35 cellular contexts compared by ENCODE assay signal in the genomic region with DNA sequence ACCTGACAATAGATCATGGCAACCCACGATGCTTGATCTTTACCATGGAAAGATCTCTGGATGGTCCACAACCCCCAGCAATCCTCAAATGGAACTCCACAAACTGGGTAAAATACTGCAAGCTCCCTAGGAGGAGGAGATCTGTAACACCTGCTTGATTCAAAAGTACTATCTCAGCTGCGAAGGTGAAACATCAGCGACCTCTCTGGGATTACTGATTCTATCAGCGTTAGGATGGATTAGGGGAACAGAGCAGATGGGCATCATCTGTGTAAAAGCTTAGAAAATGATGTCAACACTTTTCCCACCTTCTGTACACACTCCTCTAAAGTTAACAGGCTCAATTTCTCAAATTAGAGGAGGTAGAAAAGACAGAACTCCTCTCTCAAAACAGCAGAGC. TPM values are rescaled to one million over a fixed set of nuclear protein-coding genes. Genes with fewer than 3 reads are reported as not detected.
"Had no signal": no experiment of that assay in that cellular context is flagged by ENCODE, and none has a peak within 500 bp of the region (broad histone marks: within the 10 kb centered on the region; RNA-seq: fewer than 3 reads in every experiment).

No MANE protein-coding gene starts in this region.

- H3K9me3 Mint-ChIP-seq: activated CD8-positive, alpha-beta T cell treated with anti-CD3 and anti-CD28 coated beads for 36 hours; activated naive CD4-positive, alpha-beta T cell treated with anti-CD3 and anti-CD28 coated beads, Interleukin-2, amount 10 ng/mL, durations not matched to agents 7 days and 5 days; activated naive CD8-positive, alpha-beta T cell treated with anti-CD3 and anti-CD28 coated beads, Interleukin-2, amount 10 ng/mL, durations not matched to agents 7 days and 5 days; activated T-cell treated with anti-CD3 and anti-CD28 coated beads, Interleukin-2, amount 50 U/mL, for 4 hours; activated T-helper 1 cell treated with anti-CD3 and anti-CD28 coated beads, Interleukin-12 subunit alpha, Interleukin-12 subunit beta, Interleukin-2, Interleukin-4 antibody, amounts not matched to agents 30 ng/mL and 10 ng/mL and 1 ng/mL, durations not matched to agents 14 hours and 24 hours and 36 hours; activated T-helper 2 cell treated with anti-CD3 and anti-CD28 coated beads, Interferon-gamma antibody, Interleukin-2, Interleukin-4, amounts not matched to agents 10 μg/mL and 5 μg/mL and 100 μg/mL, durations not matched to agents 14 hours and 24 hours and 36 hours; effector memory CD8-positive, alpha-beta T cell; T-helper 2 cell treated with Interferon-gamma antibody and Interleukin-4, amounts not matched to agents 5 μg/mL and 100 μg/mL, for 36 hours had no signal

- H3K27me3 Mint-ChIP-seq: activated CD4-positive, alpha-beta T cell treated with anti-CD3 and anti-CD28 coated beads for 36 hours; activated CD8-positive, alpha-beta T cell treated with anti-CD3 and anti-CD28 coated beads for 36 hours; activated naive CD4-positive, alpha-beta T cell treated with anti-CD3 and anti-CD28 coated beads, Interleukin-2, amount 10 ng/mL, durations not matched to agents 7 days and 5 days; activated naive CD8-positive, alpha-beta T cell treated with anti-CD3 and anti-CD28 coated beads, Interleukin-2, amount 10 ng/mL, durations not matched to agents 7 days and 5 days; effector memory CD8-positive, alpha-beta T cell; T-helper 17 cell had no signal

- H3K36me3 Mint-ChIP-seq: activated naive CD4-positive, alpha-beta T cell treated with anti-CD3 and anti-CD28 coated beads, Interleukin-2, amount 10 ng/mL, durations not matched to agents 7 days and 5 days; activated naive CD4-positive, alpha-beta T cell treated with anti-CD3 and anti-CD28 coated beads, Interleukin-2, amount 50 U/mL, for 72 hours; activated naive CD8-positive, alpha-beta T cell treated with anti-CD3 and anti-CD28 coated beads, Interleukin-2, amount 10 ng/mL, durations not matched to agents 7 days and 5 days; brain had no signal

- H3K27ac Mint-ChIP-seq: activated CD4-positive, alpha-beta T cell treated with anti-CD3 and anti-CD28 coated beads for 36 hours; activated CD8-positive, alpha-beta T cell treated with anti-CD3 and anti-CD28 coated beads for 36 hours; activated naive CD4-positive, alpha-beta T cell treated with anti-CD3 and anti-CD28 coated beads, Interleukin-2, amount 10 ng/mL, durations not matched to agents 7 days and 5 days; activated naive CD4-positive, alpha-beta T cell treated with anti-CD3 and anti-CD28 coated beads, Interleukin-2, amount 50 U/mL, for 72 hours; activated naive CD8-positive, alpha-beta T cell treated with anti-CD3 and anti-CD28 coated beads, Interleukin-2, amount 10 ng/mL, durations not matched to agents 7 days and 5 days; activated T-helper 1 cell treated with anti-CD3 and anti-CD28 coated beads, Interleukin-12 subunit alpha, Interleukin-12 subunit beta, Interleukin-2, Interleukin-4 antibody, amounts not matched to agents 30 ng/mL and 10 ng/mL and 1 ng/mL, durations not matched to agents 14 hours and 24 hours and 36 hours; activated T-helper 2 cell treated with anti-CD3 and anti-CD28 coated beads, Interferon-gamma antibody, Interleukin-2, Interleukin-4, amounts not matched to agents 10 μg/mL and 5 μg/mL and 100 μg/mL, durations not matched to agents 14 hours and 24 hours and 36 hours; brain; effector memory CD8-positive, alpha-beta T cell; T-helper 17 cell; T-helper 2 cell treated with Interferon-gamma antibody and Interleukin-4, amounts not matched to agents 5 μg/mL and 100 μg/mL, for 36 hours had no signal

- H3K4me3 Mint-ChIP-seq: activated CD4-positive, alpha-beta T cell treated with anti-CD3 and anti-CD28 coated beads for 36 hours; activated CD8-positive, alpha-beta T cell treated with anti-CD3 and anti-CD28 coated beads for 36 hours; activated naive CD4-positive, alpha-beta T cell treated with anti-CD3 and anti-CD28 coated beads, Interleukin-2, amount 10 ng/mL, durations not matched to agents 7 days and 5 days; activated naive CD8-positive, alpha-beta T cell treated with anti-CD3 and anti-CD28 coated beads, Interleukin-2, amount 10 ng/mL, durations not matched to agents 7 days and 5 days; activated T-cell treated with anti-CD3 and anti-CD28 coated beads, Interleukin-2, amount 50 U/mL, for 4 hours; activated T-helper 1 cell treated with anti-CD3 and anti-CD28 coated beads, Interleukin-12 subunit alpha, Interleukin-12 subunit beta, Interleukin-2, Interleukin-4 antibody, amounts not matched to agents 30 ng/mL and 10 ng/mL and 1 ng/mL, durations not matched to agents 14 hours and 24 hours and 36 hours; effector memory CD8-positive, alpha-beta T cell; T-helper 17 cell; T-helper 2 cell treated with Interferon-gamma antibody and Interleukin-4, amounts not matched to agents 5 μg/mL and 100 μg/mL, for 36 hours had no signal

- H3K4me1 Mint-ChIP-seq: activated CD4-positive, alpha-beta T cell treated with anti-CD3 and anti-CD28 coated beads for 36 hours; activated naive CD4-positive, alpha-beta T cell treated with anti-CD3 and anti-CD28 coated beads, Interleukin-2, amount 10 ng/mL, durations not matched to agents 7 days and 5 days; activated naive CD8-positive, alpha-beta T cell treated with anti-CD3 and anti-CD28 coated beads, Interleukin-2, amount 10 ng/mL, durations not matched to agents 7 days and 5 days; brain; T-helper 17 cell had no signal

- H3K4me3 ChIP-seq: ascending aorta, breast epithelium, cardiac muscle cell, esophagus muscularis mucosa, gastrocnemius medialis, heart left ventricle had no signal

- H3K27me3 ChIP-seq: ascending aorta, cardiac muscle cell, foreskin keratinocyte, gastrocnemius medialis had no signal

- H3K36me3 ChIP-seq: ascending aorta, breast epithelium, cardiac muscle cell, esophagus muscularis mucosa, gastrocnemius medialis, heart left ventricle had no signal

- H3K9me3 ChIP-seq: ascending aorta, breast epithelium, esophagus muscularis mucosa, gastrocnemius medialis, heart left ventricle had no signal

- DNase-seq: activated CD4-positive, alpha-beta T cell treated with anti-CD3 and anti-CD28 coated beads for 36 hours; activated CD4-positive, alpha-beta T cell treated with anti-CD3 and anti-CD28 coated beads, Interleukin-2, amount 50 U/mL, for 1 hour; activated CD4-positive, alpha-beta T cell treated with anti-CD3 and anti-CD28 coated beads, Interleukin-2, amount 50 U/mL, for 48 hours; activated CD4-positive, CD25-positive, alpha-beta regulatory T cell; activated CD4-positive, CD25-positive, alpha-beta regulatory T cell treated with anti-CD3 and anti-CD28 coated beads, Interleukin-2, amount 50 U/mL, for 72 hours; activated CD8-positive, alpha-beta memory T cell treated with anti-CD3 and anti-CD28 coated beads for 24 hours; activated CD8-positive, alpha-beta T cell treated with anti-CD3 and anti-CD28 coated beads for 36 hours; activated effector memory CD4-positive, alpha-beta T cell treated with anti-CD3 and anti-CD28 coated beads, Interleukin-2, amount 50 U/mL, for 16 hours; activated naive CD4-positive, alpha-beta T cell; activated naive CD4-positive, alpha-beta T cell treated with anti-CD3 and anti-CD28 coated beads, Interleukin-2, amount 10 ng/mL, durations not matched to agents 7 days and 5 days; activated naive CD8-positive, alpha-beta T cell treated with anti-CD3 and anti-CD28 coated beads, Interleukin-2, amount 10 ng/mL, durations not matched to agents 7 days and 5 days; activated T-cell treated with anti-CD3 and anti-CD28 coated beads, Interleukin-2, amount 50 U/mL, for 4 hours; central memory CD4-positive, alpha-beta T cell; cerebellar nuclear complex; cortex of kidney; dermis blood vessel endothelial cell; effector CD4-positive, alpha-beta T cell; effector memory CD8-positive, alpha-beta T cell; erythroblast; foreskin keratinocyte; gastrocnemius medialis; glutamatergic neuron; heart left ventricle; hypothalamus; T-helper 17 cell; T1000 had no signal

RNA-seq across cellular contexts. Expression of a gene that starts 31.5 kb away (rescaled TPM):
- total RNA-seq: activated CD4-positive, alpha-beta T cell treated with anti-CD3 and anti-CD28 coated beads for 36 hours; activated CD8-positive, alpha-beta T cell treated with anti-CD3 and anti-CD28 coated beads for 36 hours; activated naive CD4-positive, alpha-beta T cell treated with anti-CD3 and anti-CD28 coated beads, Interleukin-2, amount 50 U/mL, for 72 hours; activated naive CD8-positive, alpha-beta T cell treated with anti-CD3 and anti-CD28 coated beads, Interleukin-2, amount 10 ng/mL, durations not matched to agents 7 days and 5 days; activated T-cell treated with anti-CD3 and anti-CD28 coated beads, Interleukin-2, amount 50 U/mL, for 4 hours; activated T-helper 1 cell treated with anti-CD3 and anti-CD28 coated beads, Interleukin-12 subunit alpha, Interleukin-12 subunit beta, Interleukin-2, Interleukin-4 antibody, amounts not matched to agents 30 ng/mL and 10 ng/mL and 1 ng/mL, durations not matched to agents 14 hours and 24 hours and 36 hours; activated T-helper 2 cell treated with anti-CD3 and anti-CD28 coated beads, Interferon-gamma antibody, Interleukin-2, Interleukin-4, amounts not matched to agents 10 μg/mL and 5 μg/mL and 100 μg/mL, durations not matched to agents 14 hours and 24 hours and 36 hours; ascending aorta; breast epithelium; cardiac muscle cell; dermis blood vessel endothelial cell; foreskin keratinocyte; gastrocnemius medialis; heart left ventricle; T-helper 17 cell had no signal
